In the genomic region with DNA sequence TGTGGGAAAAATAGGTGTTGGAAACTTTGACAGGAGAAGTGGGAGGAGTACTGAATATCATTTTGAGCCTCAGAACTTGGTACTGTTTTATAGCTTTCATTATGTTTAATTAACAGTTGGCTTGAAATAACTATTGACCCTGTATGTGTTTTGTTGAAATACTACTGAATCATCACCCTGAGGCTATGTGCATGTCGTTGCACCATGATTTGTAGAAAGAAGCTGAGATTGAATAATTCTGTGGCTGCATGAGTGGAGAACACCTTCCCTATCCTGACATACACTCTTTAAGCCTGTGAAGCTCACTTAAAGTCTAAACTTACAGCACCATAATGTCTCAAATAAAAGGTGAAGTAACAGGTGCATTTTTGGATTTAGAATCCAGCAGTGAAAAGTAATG, we compare ENCODE assay signal across 7 cellular contexts.
"Had no signal": no experiment of that assay in that cellular context is flagged by ENCODE, and none has a peak within 500 bp of the region (broad histone marks: within the 10 kb centered on the region; RNA-seq: fewer than 3 reads in every experiment).

No MANE protein-coding gene starts in this region.

- DNase-seq: H9, HCEC 1CT had no signal

- FAIRE-seq: H1, H54, HepG2 had no signal

- H3K4me3 ChIP-seq: GM23338 had no signal

- ATAC-seq: GM23338, HepG2 had no signal

- H3K27ac ChIP-seq: HL-60 had no signal
